Comparison of ENCODE assay signal across 22 cellular contexts in genomic region chr20:59316911-59317310, GRCh38. TPM values are rescaled to one million over a fixed set of nuclear protein-coding genes. Genes with fewer than 3 reads are reported as not detected.
"Had no signal": no experiment of that assay in that cellular context is flagged by ENCODE, and none has a peak within 500 bp of the region (broad histone marks: within the 10 kb centered on the region; RNA-seq: fewer than 3 reads in every experiment).

No MANE protein-coding gene starts in this region.

- H3K27ac ChIP-seq: HL-60, KMS-11, RWPE1 had no signal

- ATAC-seq: K562, SK-N-SH treated with all-trans-retinoic acid at 6 μM for 48 hours had no signal

- DNase-seq: Kasumi-1, MM.1S, NCI-H1092 treated with DMSO at 0.1 percent for 48 hours, NCI-H1436, NCI-H187, NCI-H2029, NCI-H2081 treated with DMSO at 0.1 percent for 48 hours, NCI-H2171, NCI-H226, NCI-H446, NCI-H510A, NCI-H524 treated with DMSO at 0.1 percent for 48 hours, NCI-H69, NCI-H774, SHP77 had no signal

- H3K9ac ChIP-seq: KMS-11 had no signal

- H3K4me3 ChIP-seq: K562 had no signal

- FAIRE-seq: K562 had no signal

RNA-seq across cellular contexts. Expression of gene EDN3, which starts 16.5 kb away (rescaled TPM):
- total RNA-seq: K562, M059J had no signal
- polyA plus RNA-seq: IgD-negative memory B cell, K562 had no signal
